Comparison of ENCODE assay signal across 1 cellular context in the genomic region with DNA sequence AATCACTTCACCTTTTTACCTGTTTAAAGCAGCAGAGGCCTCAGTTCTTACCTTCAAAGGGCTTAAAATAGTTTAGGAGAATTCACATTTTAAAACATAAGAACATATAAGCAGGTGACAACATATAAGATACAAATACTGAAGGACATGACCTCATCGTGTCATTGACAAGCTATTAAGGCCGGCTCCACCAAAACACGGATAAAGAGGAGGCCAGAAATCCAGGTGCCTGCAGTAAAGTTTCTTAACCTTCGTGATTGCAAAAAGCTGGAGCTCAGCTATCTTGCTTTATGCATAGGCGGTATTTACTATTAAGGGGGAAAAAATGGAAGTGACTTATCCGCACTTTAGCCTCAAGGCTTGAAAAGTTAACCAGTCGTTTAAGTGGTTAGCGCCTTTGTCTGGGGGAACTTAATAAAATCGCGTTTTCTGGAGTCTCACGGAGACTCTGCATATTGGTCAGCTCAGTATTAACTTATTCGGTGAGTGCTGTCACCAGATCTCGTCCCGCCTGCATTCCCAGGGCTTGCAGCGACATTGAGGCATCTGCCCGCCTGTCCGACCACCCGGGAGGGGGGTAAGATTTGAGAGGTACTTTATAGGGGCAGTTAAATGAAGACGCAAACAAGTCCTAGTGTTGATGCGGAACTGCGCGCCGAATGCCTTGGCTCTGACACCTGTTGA.
TF ChIP-seq lines count a peak whose summit lies in the region.

No MANE protein-coding gene starts in this region.

TF ChIP-seq in IMR-90, 13 proteins besides CTCF, POLR2A, EP300 and RAD21 (continued from another document):
- TF ChIP-seq MAZ (IDR thresholded peaks at IDR 0.05; ENCODE audit: borderline replicate concordance, low read depth, low read length) = no peak
- TF ChIP-seq CHD1 (IDR thresholded peaks at IDR 0.05; ENCODE audit: low read depth, low read length) = no peak
- TF ChIP-seq, protein P1, sequence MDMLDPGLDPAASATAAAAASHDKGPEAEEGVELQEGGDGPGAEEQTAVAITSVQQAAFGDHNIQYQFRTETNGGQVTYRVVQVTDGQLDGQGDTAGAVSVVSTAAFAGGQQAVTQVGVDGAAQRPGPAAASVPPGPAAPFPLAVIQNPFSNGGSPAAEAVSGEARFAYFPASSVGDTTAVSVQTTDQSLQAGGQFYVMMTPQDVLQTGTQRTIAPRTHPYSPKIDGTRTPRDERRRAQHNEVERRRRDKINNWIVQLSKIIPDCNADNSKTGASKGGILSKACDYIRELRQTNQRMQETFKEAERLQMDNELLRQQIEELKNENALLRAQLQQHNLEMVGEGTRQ (IDR thresholded peaks at IDR 0.05; ENCODE audit: low read depth, low read length) = no peak
- no peak for TF ChIP-seq MAFK (IDR thresholded peaks at IDR 0.05; ENCODE audit: low read depth, low read length)
- TF ChIP-seq MXI1 (IDR thresholded peaks at IDR 0.05; ENCODE audit: borderline replicate concordance, low read depth, low read length) = no peak
- no peak for TF ChIP-seq CEBPB (IDR thresholded peaks at IDR 0.05; ENCODE audit: low read depth, low read length)
- TF ChIP-seq NFE2L2 (IDR thresholded peaks at IDR 0.05; ENCODE audit: low read depth, low read length) = no peak
- TF ChIP-seq RCOR1 (IDR thresholded peaks at IDR 0.05; ENCODE audit: insufficient replicate concordance, low read length) = no peak
- no peak for TF ChIP-seq RFX5 (IDR thresholded peaks at IDR 0.05; ENCODE audit: low read depth, low read length)
- TF ChIP-seq, protein P2, sequence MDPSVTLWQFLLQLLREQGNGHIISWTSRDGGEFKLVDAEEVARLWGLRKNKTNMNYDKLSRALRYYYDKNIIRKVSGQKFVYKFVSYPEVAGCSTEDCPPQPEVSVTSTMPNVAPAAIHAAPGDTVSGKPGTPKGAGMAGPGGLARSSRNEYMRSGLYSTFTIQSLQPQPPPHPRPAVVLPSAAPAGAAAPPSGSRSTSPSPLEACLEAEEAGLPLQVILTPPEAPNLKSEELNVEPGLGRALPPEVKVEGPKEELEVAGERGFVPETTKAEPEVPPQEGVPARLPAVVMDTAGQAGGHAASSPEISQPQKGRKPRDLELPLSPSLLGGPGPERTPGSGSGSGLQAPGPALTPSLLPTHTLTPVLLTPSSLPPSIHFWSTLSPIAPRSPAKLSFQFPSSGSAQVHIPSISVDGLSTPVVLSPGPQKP (IDR thresholded peaks at IDR 0.05; ENCODE audit: borderline replicate concordance, low read depth, low read length) = no peak
